Comparison of ENCODE assay signal across 1 cellular context in the genomic region with DNA sequence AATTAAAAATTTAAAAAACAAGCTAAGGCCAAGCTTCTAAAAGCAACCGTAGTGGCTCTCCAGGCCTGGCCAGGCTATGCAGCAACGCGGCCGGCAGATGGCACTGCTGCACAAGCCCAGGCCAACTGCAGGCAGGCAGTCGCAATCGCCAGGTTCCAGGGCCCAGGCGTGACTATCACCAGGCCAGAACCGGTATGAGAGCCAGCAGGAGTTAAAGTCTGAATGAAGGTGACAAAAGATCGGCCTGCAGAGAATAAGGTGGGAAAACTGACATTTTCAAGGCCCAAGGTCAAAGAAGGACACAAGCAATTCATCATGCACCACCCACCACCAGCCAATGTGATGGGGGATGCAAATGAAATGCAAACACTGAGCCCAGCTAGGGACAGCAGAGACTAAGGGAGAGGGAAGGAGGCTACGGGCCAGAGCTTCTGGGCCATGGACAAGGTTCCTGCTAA.
TF ChIP-seq lines count a peak whose summit lies in the region.

No MANE protein-coding gene starts in this region.

TF ChIP-seq in neural cell, 6 proteins besides CTCF, POLR2A, EP300 and RAD21 (continued from another document):
- TF ChIP-seq REST (IDR thresholded peaks at IDR 0.05; ENCODE audit: borderline replicate concordance), result no peak
- no peak for TF ChIP-seq EZH2 (IDR thresholded peaks at IDR 0.05; ENCODE audit: borderline replicate concordance, insufficient read depth, low read length, poor library complexity, severe bottlenecking)
- peak; percentile 15 for TF ChIP-seq MXI1 (conservative IDR thresholded peaks at IDR 0.05; ENCODE audit: poor library complexity, severe bottlenecking)
- TF ChIP-seq POLR2AphosphoS5 (IDR thresholded peaks at IDR 0.05), result no peak
